Comparison of ENCODE assay signal across 31 cellular contexts in genomic region chrX:34562006-34562405, GRCh38.
"Had no signal": no experiment of that assay in that cellular context is flagged by ENCODE, and none has a peak within 500 bp of the region (broad histone marks: within the 10 kb centered on the region; RNA-seq: fewer than 3 reads in every experiment).

No MANE protein-coding gene starts in this region.

- H3K36me3 ChIP-seq: breast epithelium, heart left ventricle, neutrophil, ovary, sigmoid colon, suprapubic skin, tibial artery, upper lobe of right lung had no signal

- H3K9me3 ChIP-seq: breast epithelium, heart left ventricle, neutrophil, ovary, sigmoid colon, suprapubic skin, tibial artery, upper lobe of right lung had no signal

- H3K4me3 ChIP-seq: breast epithelium, heart left ventricle, ovary, sigmoid colon, suprapubic skin, tibial artery, upper lobe of right lung had no signal

- H3K4me1 ChIP-seq: breast epithelium, heart left ventricle, sigmoid colon, suprapubic skin, tibial artery, upper lobe of right lung had no signal

- H3K27me3 Mint-ChIP-seq: activated CD4-positive, alpha-beta T cell treated with anti-CD3 and anti-CD28 coated beads for 36 hours; activated CD8-positive, alpha-beta memory T cell treated with anti-CD3 and anti-CD28 coated beads, Interleukin-2, amount 10 ng/mL, durations not matched to agents 7 days and 5 days; activated naive CD4-positive, alpha-beta T cell treated with anti-CD3 and anti-CD28 coated beads, Interleukin-2, amount 50 U/mL, for 24 hours; activated naive CD8-positive, alpha-beta T cell treated with anti-CD3 and anti-CD28 coated beads, Interleukin-2, amount 50 U/mL, for 24 hours; naive B cell; progenitor cell of endocrine pancreas had no signal

- H3K36me3 Mint-ChIP-seq: activated CD8-positive, alpha-beta memory T cell treated with anti-CD3 and anti-CD28 coated beads, Interleukin-2, amount 10 ng/mL, durations not matched to agents 7 days and 5 days; activated naive CD4-positive, alpha-beta T cell treated with anti-CD3 and anti-CD28 coated beads, Interleukin-2, amount 50 U/mL, for 24 hours; immature natural killer cell; mesothelial cell of epicardium; naive B cell had no signal

- H3K4me3 Mint-ChIP-seq: activated CD4-positive, alpha-beta T cell treated with anti-CD3 and anti-CD28 coated beads for 36 hours; activated CD8-positive, alpha-beta memory T cell treated with anti-CD3 and anti-CD28 coated beads, Interleukin-2, amount 10 ng/mL, durations not matched to agents 7 days and 5 days; activated CD8-positive, alpha-beta T cell treated with anti-CD3 and anti-CD28 coated beads, Interleukin-2, amount 10 ng/mL, durations not matched to agents 7 days and 5 days; activated naive CD4-positive, alpha-beta T cell treated with anti-CD3 and anti-CD28 coated beads, Interleukin-2, amount 50 U/mL, for 24 hours; activated naive CD8-positive, alpha-beta T cell treated with anti-CD3 and anti-CD28 coated beads, Interleukin-2, amount 50 U/mL, for 24 hours; immature natural killer cell; mesothelial cell of epicardium; naive B cell; nephron progenitor cell had no signal

- H3K27me3 ChIP-seq: heart left ventricle, neutrophil, ovary, sigmoid colon, suprapubic skin, tibial artery, upper lobe of right lung had no signal

- H3K9me3 Mint-ChIP-seq: activated naive CD4-positive, alpha-beta T cell treated with anti-CD3 and anti-CD28 coated beads, Interleukin-2, amount 50 U/mL, for 24 hours; activated naive CD8-positive, alpha-beta T cell treated with anti-CD3 and anti-CD28 coated beads, Interleukin-2, amount 50 U/mL, for 24 hours had no signal

- DNase-seq: activated CD4-positive, alpha-beta T cell treated with anti-CD3 and anti-CD28 coated beads for 36 hours; activated CD4-positive, CD25-positive, alpha-beta regulatory T cell; activated CD8-positive, alpha-beta memory T cell treated with anti-CD3 and anti-CD28 coated beads, Interleukin-2, amount 10 ng/mL, durations not matched to agents 7 days and 5 days; activated CD8-positive, alpha-beta T cell treated with anti-CD3 and anti-CD28 coated beads, Interleukin-2, amount 10 ng/mL, durations not matched to agents 7 days and 5 days; activated naive CD8-positive, alpha-beta T cell treated with anti-CD3 and anti-CD28 coated beads, Interleukin-2, amount 50 U/mL, for 24 hours; activated T-cell treated with anti-CD3 and anti-CD28 coated beads, Interleukin-2, amount 50 U/mL, for 48 hours; amygdala; effector CD8-positive, alpha-beta T cell; foreskin fibroblast; heart left ventricle; hypothalamus; immature natural killer cell; kidney; naive B cell; nephron progenitor cell; ovary; retina; sigmoid colon; stimulated activated CD4-positive, alpha-beta T cell treated with anti-CD3 and anti-CD28 coated beads, Interleukin-15, amount 100 ng/mL, for 24 hours; stimulated activated CD4-positive, alpha-beta T cell treated with anti-CD3 and anti-CD28 coated beads, Interleukin-2, amount 100 ng/mL, for 24 hours; stimulated activated naive CD4-positive, alpha-beta T cell; tibial artery; upper lobe of right lung had no signal

- H3K27ac Mint-ChIP-seq: activated CD4-positive, alpha-beta T cell treated with anti-CD3 and anti-CD28 coated beads for 36 hours; activated CD8-positive, alpha-beta memory T cell treated with anti-CD3 and anti-CD28 coated beads, Interleukin-2, amount 10 ng/mL, durations not matched to agents 7 days and 5 days; activated CD8-positive, alpha-beta T cell treated with anti-CD3 and anti-CD28 coated beads, Interleukin-2, amount 10 ng/mL, durations not matched to agents 7 days and 5 days; activated naive CD4-positive, alpha-beta T cell treated with anti-CD3 and anti-CD28 coated beads, Interleukin-2, amount 50 U/mL, for 24 hours; activated naive CD8-positive, alpha-beta T cell treated with anti-CD3 and anti-CD28 coated beads, Interleukin-2, amount 50 U/mL, for 24 hours; activated T-helper 2 cell treated with anti-CD3 and anti-CD28 coated beads, Interferon-gamma antibody, Interleukin-2, Interleukin-4, amounts not matched to agents 10 μg/mL and 5 μg/mL and 100 μg/mL, durations not matched to agents 14 hours and 24 hours and 36 hours; immature natural killer cell; mesothelial cell of epicardium; naive B cell; nephron progenitor cell; progenitor cell of endocrine pancreas had no signal

- ATAC-seq: activated CD4-positive, alpha-beta T cell treated with anti-CD3 and anti-CD28 coated beads for 36 hours; activated CD8-positive, alpha-beta memory T cell treated with anti-CD3 and anti-CD28 coated beads, Interleukin-2, amount 10 ng/mL, durations not matched to agents 7 days and 5 days; activated CD8-positive, alpha-beta T cell treated with anti-CD3 and anti-CD28 coated beads, Interleukin-2, amount 10 ng/mL, durations not matched to agents 7 days and 5 days; activated naive CD8-positive, alpha-beta T cell treated with anti-CD3 and anti-CD28 coated beads, Interleukin-2, amount 50 U/mL, for 24 hours; heart left ventricle; upper lobe of right lung had no signal

- H3K4me1 Mint-ChIP-seq: activated CD4-positive, alpha-beta T cell treated with anti-CD3 and anti-CD28 coated beads for 36 hours; activated naive CD4-positive, alpha-beta T cell treated with anti-CD3 and anti-CD28 coated beads, Interleukin-2, amount 50 U/mL, for 24 hours; activated naive CD8-positive, alpha-beta T cell treated with anti-CD3 and anti-CD28 coated beads, Interleukin-2, amount 50 U/mL, for 24 hours; immature natural killer cell; mesothelial cell of epicardium; naive B cell had no signal

- H3K27ac ChIP-seq: breast epithelium, heart left ventricle, neutrophil, ovary, sigmoid colon, suprapubic skin, tibial artery, upper lobe of right lung had no signal

- FAIRE-seq: endometrium had no signal
